Comparison of ENCODE assay signal across 7 cellular contexts in genomic region chr2:113582516-113582915, GRCh38. TPM values are rescaled to one million over a fixed set of nuclear protein-coding genes. Genes with fewer than 3 reads are reported as not detected.
DNase-seq lines count a peak whose midpoint lies in the region; ATAC-seq and TF ChIP-seq lines count a peak whose summit lies in the region.
"Not testable (repeated sequence)": the region's sequence is repeated elsewhere in the genome, so short reads cannot be mapped to it uniquely, and the experiment has no call there.

No MANE protein-coding gene starts in this region.

- peak overlapping the region; percentile 97 for H3K4me2 ChIP-seq in hepatocyte

- POLR2A ChIA-PET in T-cell (lab: Charles Lee): not testable (repeated sequence)

- WGBS in hepatocyte (ENCODE audit: low lambda C conversion rate, missing lambda C conversion rate): 89% methylated on average over 3 of the region's 3 CpGs

- not testable (repeated sequence) for TF ChIP-seq CTCF in astrocyte of the spinal cord (IDR thresholded peaks at IDR 0.05; ENCODE audit: low read depth, low read length); hepatocyte (IDR thresholded peaks at IDR 0.05; ENCODE audit: poor library complexity); nephron progenitor cell (IDR thresholded peaks at IDR 0.05)

- CTCF ChIA-PET in T-cell (lab: Charles Lee): not testable (repeated sequence)

- H3K9me2 ChIP-seq in hepatocyte (replicated peaks; ENCODE audit: insufficient read depth): not testable (repeated sequence)

- not testable (repeated sequence) for H3K27me3 Mint-ChIP-seq in T-cell; activated T-cell treated with anti-CD3 and anti-CD28 coated beads, Interleukin-2, amount 50 U/mL, for 24 hours; nephron progenitor cell (ENCODE audit: low read depth, poor library complexity)

- not testable (repeated sequence) for ATAC-seq in T-cell (replicated peaks in 1 of 4)

- not testable (repeated sequence) for H3K36me3 ChIP-seq in hepatocyte (replicated peaks; ENCODE audit: insufficient read depth, low read depth)

- H3K9me3 Mint-ChIP-seq in T-cell; activated T-cell treated with anti-CD3 and anti-CD28 coated beads, Interleukin-2, amount 50 U/mL, for 24 hours; nephron progenitor cell: not testable (repeated sequence)

- H3K4me1 ChIP-seq in hepatocyte (ENCODE audit: insufficient read depth): not testable (repeated sequence)

- not testable (repeated sequence) for H3K27ac ChIP-seq in hepatocyte

- in situ Hi-C loops in astrocyte of the spinal cord (cut with HindIII; ENCODE audit: low sequenced_read_pairs): not testable (repeated sequence)

- H3K4me3 ChIP-seq in astrocyte of the spinal cord (ENCODE audit: low read depth, low read length); hepatocyte: not testable (repeated sequence)

- H2AFZ ChIP-seq in hepatocyte: peak overlapping the region; percentile 100

- H3K4me3 Mint-ChIP-seq in T-cell (peak overlapping the region; percentile 56 to 81 (median 80)), nephron progenitor cell (peak overlapping the region; percentile 81)
- H3K4me3 Mint-ChIP-seq in activated T-cell treated with anti-CD3 and anti-CD28 coated beads, Interleukin-2, amount 50 U/mL, for 24 hours: peak overlapping the region; percentile 39

- not testable (repeated sequence) for H3K36me3 Mint-ChIP-seq in T-cell; activated T-cell treated with anti-CD3 and anti-CD28 coated beads, Interleukin-2, amount 50 U/mL, for 24 hours (ENCODE audit: low read depth); nephron progenitor cell (ENCODE audit: low read depth)

- not testable (repeated sequence) for H3K9me3 ChIP-seq in hepatocyte (ENCODE audit: low read depth)

- H3K4me1 Mint-ChIP-seq in T-cell: peaks cover 20 to 29% (median 27%) of the 10 kb centered on the region in 3 donors
- peaks cover 23% of the 10 kb centered on the region for H3K4me1 Mint-ChIP-seq in activated T-cell treated with anti-CD3 and anti-CD28 coated beads, Interleukin-2, amount 50 U/mL, for 24 hours (ENCODE audit: low read depth)
- H3K4me1 Mint-ChIP-seq in nephron progenitor cell: peaks cover 24% of the 10 kb centered on the region

- H3K79me2 ChIP-seq in hepatocyte: peaks cover 14% of the 10 kb centered on the region

- H3K27ac Mint-ChIP-seq in T-cell: peak overlapping the region; percentile 12 to 75
- peak overlapping the region; percentile 32 for H3K27ac Mint-ChIP-seq in activated T-cell treated with anti-CD3 and anti-CD28 coated beads, Interleukin-2, amount 50 U/mL, for 24 hours
- H3K27ac Mint-ChIP-seq in nephron progenitor cell: peak overlapping the region; percentile 30

- DNase-seq in D341Med (ENCODE audit: low spot score) (peak; percentile 1), HuH-7.5 (ENCODE audit: low spot score) (peak; percentile 4), astrocyte of the spinal cord (ENCODE audit: low read depth, low spot score) (peak; percentile 0), hepatocyte (ENCODE audit: low spot score) (peak; percentile 4)
- DNase-seq in T-cell; activated T-cell treated with anti-CD3 and anti-CD28 coated beads, Interleukin-2, amount 50 U/mL, for 24 hours; nephron progenitor cell: not testable (repeated sequence)

- H4K20me1 ChIP-seq in hepatocyte (ENCODE audit: insufficient read depth, poor library complexity, severe bottlenecking): not testable (repeated sequence)

- H3K27me3 ChIP-seq in hepatocyte: not testable (repeated sequence)

RNA-seq across cellular contexts. Expression of gene RABL2A, which starts 44.5 kb away (rescaled TPM):
- 10 to 100 TPM; 28.5 to 52.0 (median 41.1) TPM for total RNA-seq in T-cell
- total RNA-seq in hepatocyte: 7.3 and 9.3 TPM in 2 replicates
- polyA plus RNA-seq in hepatocyte: 15.4 and 16.2 TPM in 2 replicates
